ENCODE assay signal across 11 cellular contexts in genomic region chr5:180116441-180117377, GRCh38. TPM values are rescaled to one million over a fixed set of nuclear protein-coding genes. Genes with fewer than 3 reads are reported as not detected.
A peak's percentile ranks its signal among the peaks of the same experiment; 100 is the strongest.
DNase-seq lines count a peak whose midpoint lies in the region; ATAC-seq, FAIRE-seq and TF ChIP-seq lines count a peak whose summit lies in the region.
"Had no signal": no experiment of that assay in that cellular context is flagged by ENCODE, and none has a peak within 500 bp of the region (broad histone marks: within the 10 kb centered on the region; RNA-seq: fewer than 3 reads in every experiment).

No MANE protein-coding gene starts in this region.

- H3K36me3 ChIP-seq in keratinocyte (ENCODE audit: control insufficient read depth in 2 of 2, extremely low read depth in 1 of 2, insufficient read depth in 2 of 2, low read length in 2 of 2), result no peaks in the 10 kb centered on the region
- no peaks in the 10 kb centered on the region for H3K36me3 ChIP-seq in tibial artery

- no peaks in the 10 kb centered on the region for H3K4me1 Mint-ChIP-seq in activated CD4-positive, alpha-beta T cell treated with anti-CD3 and anti-CD28 coated beads for 36 hours
- H3K4me1 Mint-ChIP-seq: B cell had no signal

- H3K27ac Mint-ChIP-seq in activated CD4-positive, alpha-beta T cell treated with anti-CD3 and anti-CD28 coated beads for 36 hours, result no peak overlapping the region
- H3K27ac Mint-ChIP-seq: B cell; natural killer cell treated with Interleukin-12 subunit alpha and Interleukin-12 subunit beta and Interleukin-15 and Interleukin-18, amount 100 ng/mL, for 72 hours had no signal

- no peaks in the 10 kb centered on the region for H3K79me2 ChIP-seq in keratinocyte (ENCODE audit: control insufficient read depth, insufficient read depth, low read length)

- ATAC-seq in activated CD4-positive, alpha-beta T cell treated with anti-CD3 and anti-CD28 coated beads for 36 hours, result no peak

- FAIRE-seq in keratinocyte (lab: Jason Lieb, UNC), result no peak

- no peaks in the 10 kb centered on the region for H3K36me3 Mint-ChIP-seq in activated CD4-positive, alpha-beta T cell treated with anti-CD3 and anti-CD28 coated beads for 36 hours (ENCODE audit: low read depth)
- H3K36me3 Mint-ChIP-seq: natural killer cell treated with Interleukin-12 subunit alpha and Interleukin-12 subunit beta and Interleukin-15 and Interleukin-18, amount 100 ng/mL, for 72 hours had no signal

- no peaks in the 10 kb centered on the region for H3K27me3 ChIP-seq in keratinocyte (ENCODE audit: control insufficient read depth, extremely low read depth, insufficient read depth, low read length)
- H3K27me3 ChIP-seq in tibial artery, result peaks cover 0 to 31% of the 10 kb centered on the region in 2 donors

- peak; percentile 53 for DNase-seq in activated effector memory CD4-positive, alpha-beta T cell treated with anti-CD3 and anti-CD28 coated beads, Interleukin-2, amount 50 U/mL, for 16 hours
- no peak for DNase-seq in activated effector memory CD4-positive, alpha-beta T cell treated with Interleukin-2 at 50 U/mL for 16 hours
- DNase-seq in SW480 (ENCODE audit: low spot score) (peak; percentile 38), keratinocyte (ENCODE audit: low read depth, low spot score) (no peak), tibial artery (peak; percentile 11 to 52), H4 (ENCODE audit: low spot score) (no peak)
- no peak for DNase-seq in activated CD4-positive, alpha-beta T cell treated with anti-CD3 and anti-CD28 coated beads for 36 hours
- DNase-seq in stimulated activated CD4-positive, alpha-beta T cell treated with anti-CD3 and anti-CD28 coated beads, Interleukin-2, amount 100 ng/mL, for 48 hours, result no peak
- DNase-seq: stimulated activated CD4-positive, alpha-beta T cell treated with anti-CD3 and anti-CD28 coated beads, Interleukin-1b, Interleukin-23, amount 100 ng/mL, for 48 hours had no signal

- dilution Hi-C loops in keratinocyte (cut with MboI; ENCODE audit: extremely low pct_ligation_motif_present, low sequenced_read_pairs), result no loop called here

- H3K4me2 ChIP-seq in keratinocyte (ENCODE audit: control insufficient read depth, extremely low read depth, insufficient read depth, low read depth, low read length), result no peak overlapping the region

- intact Hi-C loops in tibial artery (cut with DNase I; ENCODE audit: low total_unique reads), result no loop called here
- intact Hi-C loops in activated CD4-positive, alpha-beta T cell treated with anti-CD3 and anti-CD28 coated beads for 36 hours (cut with DNase I, micrococcal nuclease), result no loop called here

- H4K20me1 ChIP-seq in keratinocyte (ENCODE audit: control insufficient read depth, extremely low read depth, insufficient read depth, low read length), result no peaks in the 10 kb centered on the region

- H3K4me3 ChIP-seq in keratinocyte (ENCODE audit: control insufficient read depth in 2 of 3, extremely low read depth in 1 of 3, insufficient read depth in 2 of 3, low read depth in 1 of 3, low read length in 3 of 3), result no peak overlapping the region
- H3K4me3 ChIP-seq in tibial artery, result no peak overlapping the region

- no peak overlapping the region for H2AFZ ChIP-seq in keratinocyte (ENCODE audit: control insufficient read depth, low read length)

- POLR2A ChIA-PET in activated CD4-positive, alpha-beta T cell treated with anti-CD3 and anti-CD28 coated beads for 36 hours (lab: Charles Lee), result no interaction called here

- H3K9me3 ChIP-seq in keratinocyte (ENCODE audit: control insufficient read depth, low read depth, low read length), result no peaks in the 10 kb centered on the region
- H3K9me3 ChIP-seq in tibial artery, result no peaks in the 10 kb centered on the region

- H3K9ac ChIP-seq in keratinocyte (ENCODE audit: control insufficient read depth, extremely low read depth, insufficient read depth, low read length), result no peak overlapping the region

- H3K9me3 Mint-ChIP-seq in activated CD4-positive, alpha-beta T cell treated with anti-CD3 and anti-CD28 coated beads for 36 hours (ENCODE audit: low read depth), result no peaks in the 10 kb centered on the region
- H3K9me3 Mint-ChIP-seq: natural killer cell treated with Interleukin-12 subunit alpha and Interleukin-12 subunit beta and Interleukin-15 and Interleukin-18, amount 100 ng/mL, for 72 hours had no signal

- no peak overlapping the region for H3K27ac ChIP-seq in keratinocyte (ENCODE audit: control insufficient read depth, insufficient read depth, low read length)
- no peak overlapping the region for H3K27ac ChIP-seq in tibial artery

- H3K9me1 ChIP-seq in keratinocyte (ENCODE audit: control insufficient read depth, extremely low read depth, insufficient read depth, low read length), result no peaks in the 10 kb centered on the region

- no peaks in the 10 kb centered on the region for H3K27me3 Mint-ChIP-seq in activated CD4-positive, alpha-beta T cell treated with anti-CD3 and anti-CD28 coated beads for 36 hours
- H3K27me3 Mint-ChIP-seq: natural killer cell treated with Interleukin-12 subunit alpha and Interleukin-12 subunit beta and Interleukin-15 and Interleukin-18, amount 100 ng/mL, for 72 hours had no signal

- H3K4me1 ChIP-seq in keratinocyte (ENCODE audit: control insufficient read depth, extremely low read depth, insufficient read depth, low read length), result no peaks in the 10 kb centered on the region
- no peaks in the 10 kb centered on the region for H3K4me1 ChIP-seq in tibial artery

- peak; percentile 41 to 78 (median 69) for TF ChIP-seq CTCF in keratinocyte (optimal IDR thresholded peaks at IDR 0.05 in 1 of 3, IDR thresholded peaks at IDR 0.05 in 1 of 3, conservative IDR thresholded peaks at IDR 0.05 in 1 of 3; ENCODE audit: extremely low read depth in 1 of 3, insufficient read depth in 2 of 3, low read length in 3 of 3)
- TF ChIP-seq CTCF in tibial artery (IDR thresholded peaks at IDR 0.05), result no peak

- CTCF ChIA-PET in activated CD4-positive, alpha-beta T cell treated with anti-CD3 and anti-CD28 coated beads for 36 hours (lab: Charles Lee), result interaction anchor here (0.6 kb wide), 1 partner anchor 150 kb away, joined by 4 read pairs; no protein-coding TSS in a partner anchor

- no peak overlapping the region for H3K4me3 Mint-ChIP-seq in activated CD4-positive, alpha-beta T cell treated with anti-CD3 and anti-CD28 coated beads for 36 hours
- H3K4me3 Mint-ChIP-seq: B cell; natural killer cell treated with Interleukin-12 subunit alpha and Interleukin-12 subunit beta and Interleukin-15 and Interleukin-18, amount 100 ng/mL, for 72 hours had no signal

RNA-seq across cellular contexts. Expression of gene RNF130, which starts 45.1 kb away (rescaled TPM):
- polyA plus RNA-seq in keratinocyte, result 15.1 to 20.0 TPM (median 17.5 TPM) in 3 replicates
- polyA plus RNA-seq in keratinocyte (2011; ENCODE audit: low read depth), result 9.3 TPM
- polyA plus RNA-seq in keratinocyte (2011; cell fraction: cytosol; rRNA removed), result 13.7 and 23.8 TPM in 2 replicates
- polyA plus RNA-seq in keratinocyte (2011; cell fraction: nucleus; rRNA removed), result 12.1 and 12.9 TPM in 2 replicates
- polyA plus RNA-seq in keratinocyte (2012; ENCODE audit: low replicate concordance), result 7.4 and 12.0 TPM in 2 replicates
- 7.6 to 10.0 TPM (median 9.0 TPM) in 3 replicates for polyA minus RNA-seq in keratinocyte
- 10.6 TPM for polyA minus RNA-seq in keratinocyte (2011; cell fraction: cytosol; rRNA and poly(A)+ RNA removed)
- 4.1 and 14.0 TPM in 2 replicates for polyA minus RNA-seq in keratinocyte (2011; cell fraction: nucleus; rRNA and poly(A)+ RNA removed)
- 10 to 100 TPM; 10.3 to 13.3 TPM for total RNA-seq in activated CD4-positive, alpha-beta T cell treated with anti-CD3 and anti-CD28 coated beads for 36 hours
- 115 and 120 TPM in 2 replicates for total RNA-seq in H4 (2014; rRNA removed; shearing (Covaris generic))

Comparison
In these comparisons a context has a peak if more than half of its experiments do, and no peak if none do; other contexts are left out.
1. DNase-seq: peak in activated effector memory CD4-positive, alpha-beta T cell treated with anti-CD3 and anti-CD28 coated beads, Interleukin-2, amount 50 U/mL, for 16 hours (single experiment), SW480 (single experiment) and tibial artery (2 of 2); none in activated effector memory CD4-positive, alpha-beta T cell treated with Interleukin-2 at 50 U/mL for 16 hours (single experiment), keratinocyte (single experiment), activated CD4-positive, alpha-beta T cell treated with anti-CD3 and anti-CD28 coated beads for 36 hours (single experiment), H4 (single experiment) and stimulated activated CD4-positive, alpha-beta T cell treated with anti-CD3 and anti-CD28 coated beads, Interleukin-2, amount 100 ng/mL, for 48 hours (0 of 2).
2. CTCF ChIP-seq: peak in keratinocyte (3 of 3); none in tibial artery (0 of 2).